ENCODE assay signal across 24 cellular contexts in the genomic region with DNA sequence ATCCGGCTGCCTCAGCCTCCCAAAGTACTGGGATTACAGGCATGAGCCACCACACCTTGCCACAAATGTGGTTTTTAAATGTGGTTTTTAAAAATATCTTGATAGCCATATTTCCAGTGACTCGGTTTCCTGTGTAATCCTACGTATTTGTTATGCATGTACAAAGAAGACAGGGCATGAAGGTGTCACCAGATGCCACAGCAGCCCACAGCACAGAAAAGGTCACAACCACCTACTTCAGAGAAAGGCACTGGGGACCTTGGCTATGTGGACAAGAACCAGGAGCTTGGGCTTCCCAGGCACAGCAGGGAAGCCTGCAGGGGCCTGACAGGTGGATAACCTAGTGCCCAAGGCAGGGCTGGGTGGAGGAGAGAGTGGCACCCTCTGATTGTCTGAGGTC. TPM values are rescaled to one million over a fixed set of nuclear protein-coding genes. Genes with fewer than 3 reads are reported as not detected.
DNase-seq lines count a peak whose midpoint lies in the region; ATAC-seq lines count a peak whose summit lies in the region.
"Had no signal": no experiment of that assay in that cellular context is flagged by ENCODE, and none has a peak within 500 bp of the region (broad histone marks: within the 10 kb centered on the region; RNA-seq: fewer than 3 reads in every experiment).

No MANE protein-coding gene starts in this region.

- peak; percentile 47 to 69 for ATAC-seq in activated CD4-positive, CD25-positive, alpha-beta regulatory T cell treated with anti-CD3 and anti-CD28 coated beads, Interleukin-2, amount 50 U/mL, for 24 hours
- ATAC-seq in Right ventricle myocardium inferior (no peak), Right ventricle myocardium superior (ENCODE audit: poor library complexity) (no peak)
- ATAC-seq in activated CD8-positive, alpha-beta T cell treated with anti-CD3 and anti-CD28 coated beads, Interleukin-2, amount 10 ng/mL, durations not matched to agents 7 days and 5 days, result no peak
- peak; percentile 83 for ATAC-seq in stimulated activated naive CD8-positive, alpha-beta T cell treated with anti-CD3 and anti-CD28 coated beads, Interleukin-15, Interleukin-2, amounts not matched to agents 100 U/mL and 50 U/mL, for 24 hours
- no peak for ATAC-seq in natural killer cell treated with Interleukin-12 subunit alpha and Interleukin-12 subunit beta and Interleukin-15 and Interleukin-18, amount 100 ng/mL, for 72 hours
- ATAC-seq: left cardiac atrium had no signal

- H3K36me3 Mint-ChIP-seq in activated CD8-positive, alpha-beta T cell treated with anti-CD3 and anti-CD28 coated beads, Interleukin-2, amount 10 ng/mL, durations not matched to agents 7 days and 5 days (ENCODE audit: low read depth), result no peaks in the 10 kb centered on the region
- H3K36me3 Mint-ChIP-seq in natural killer cell treated with Interleukin-12 subunit alpha and Interleukin-12 subunit beta and Interleukin-15 and Interleukin-18, amount 100 ng/mL, for 72 hours, result no peaks in the 10 kb centered on the region
- H3K36me3 Mint-ChIP-seq: neural progenitor cell had no signal

- no peak for DNase-seq in activated CD4-positive, CD25-positive, alpha-beta regulatory T cell (lab: John Stamatoyannopoulos, UW)
- DNase-seq in Right ventricle myocardium inferior (ENCODE audit: missing footprints), result peak; percentile 5
- no peak for DNase-seq in Right ventricle myocardium superior
- peak; percentile 48 for DNase-seq in activated CD8-positive, alpha-beta T cell treated with anti-CD3 and anti-CD28 coated beads, Interleukin-2, amount 10 ng/mL, durations not matched to agents 7 days and 5 days
- peak; percentile 51 for DNase-seq in stimulated activated naive CD8-positive, alpha-beta T cell treated with anti-CD3 and anti-CD28 coated beads, Interleukin-15, Interleukin-2, amounts not matched to agents 100 U/mL and 50 U/mL, for 24 hours
- DNase-seq in natural killer cell treated with Interleukin-12 subunit alpha and Interleukin-12 subunit beta and Interleukin-15 and Interleukin-18, amount 100 ng/mL, for 72 hours (ENCODE audit: low spot score), result no peak
- DNase-seq in HuH-7.5 (ENCODE audit: low spot score), result no peak
- DNase-seq: dermis blood vessel endothelial cell; left cardiac atrium; mammary epithelial cell; NCI-H1694; NCI-H446 treated with DMSO at 0.1 percent for 48 hours; NCI-H82; posterior cingulate gyrus; RPMI8226; stimulated activated CD4-positive, alpha-beta T cell treated with anti-CD3 and anti-CD28 coated beads, Interleukin-12 subunit alpha, Interleukin-12 subunit beta, amount 100 ng/mL, for 4 hours; stimulated activated CD4-positive, alpha-beta T cell treated with anti-CD3 and anti-CD28 coated beads, Interleukin-4, amount 100 ng/mL, for 4 hours; stimulated activated naive CD4-positive, alpha-beta T cell treated with Interleukin-2 at 50 U/mL for 16 hours had no signal

- POLR2A ChIA-PET in activated CD8-positive, alpha-beta T cell treated with anti-CD3 and anti-CD28 coated beads, Interleukin-2, amount 10 ng/mL, durations not matched to agents 7 days and 5 days (lab: Charles Lee), result interaction anchor here (0.6 to 0.8 kb wide), 2 partner anchors 42 to 97 kb away, joined by 3 to 4 read pairs; no protein-coding TSS in a partner anchor

- no peaks in the 10 kb centered on the region for H3K27me3 Mint-ChIP-seq in activated CD8-positive, alpha-beta T cell treated with anti-CD3 and anti-CD28 coated beads, Interleukin-2, amount 10 ng/mL, durations not matched to agents 7 days and 5 days (ENCODE audit: low read depth)
- H3K27me3 Mint-ChIP-seq in natural killer cell treated with Interleukin-12 subunit alpha and Interleukin-12 subunit beta and Interleukin-15 and Interleukin-18, amount 100 ng/mL, for 72 hours, result no peaks in the 10 kb centered on the region

- H3K4me3 Mint-ChIP-seq in activated CD8-positive, alpha-beta T cell treated with anti-CD3 and anti-CD28 coated beads, Interleukin-2, amount 10 ng/mL, durations not matched to agents 7 days and 5 days, result no peak overlapping the region
- no peak overlapping the region for H3K4me3 Mint-ChIP-seq in natural killer cell treated with Interleukin-12 subunit alpha and Interleukin-12 subunit beta and Interleukin-15 and Interleukin-18, amount 100 ng/mL, for 72 hours
- H3K4me3 Mint-ChIP-seq: neural progenitor cell had no signal

- CTCF ChIA-PET in activated CD8-positive, alpha-beta T cell treated with anti-CD3 and anti-CD28 coated beads, Interleukin-2, amount 10 ng/mL, durations not matched to agents 7 days and 5 days (lab: Charles Lee), result interaction anchor here (1.3 to 1.9 kb wide), 2 partner anchors 22 to 28 kb away, joined by 5 to 6 read pairs; no protein-coding TSS in a partner anchor

- no peaks in the 10 kb centered on the region for H3K9me3 Mint-ChIP-seq in activated CD8-positive, alpha-beta T cell treated with anti-CD3 and anti-CD28 coated beads, Interleukin-2, amount 10 ng/mL, durations not matched to agents 7 days and 5 days (ENCODE audit: insufficient read depth)
- H3K9me3 Mint-ChIP-seq in natural killer cell treated with Interleukin-12 subunit alpha and Interleukin-12 subunit beta and Interleukin-15 and Interleukin-18, amount 100 ng/mL, for 72 hours, result no peaks in the 10 kb centered on the region
- H3K9me3 Mint-ChIP-seq: neural progenitor cell had no signal

- peaks cover 95% of the 10 kb centered on the region for H3K4me1 Mint-ChIP-seq in activated CD8-positive, alpha-beta T cell treated with anti-CD3 and anti-CD28 coated beads, Interleukin-2, amount 10 ng/mL, durations not matched to agents 7 days and 5 days (ENCODE audit: low read depth)
- H3K4me1 Mint-ChIP-seq in natural killer cell treated with Interleukin-12 subunit alpha and Interleukin-12 subunit beta and Interleukin-15 and Interleukin-18, amount 100 ng/mL, for 72 hours (ENCODE audit: low read depth in 2 of 2), result peaks cover 8 to 15% of the 10 kb centered on the region in 2 donors

- intact Hi-C loops in Right ventricle myocardium inferior (cut with DNase I) (no loop called here), Right ventricle myocardium superior (cut with DNase I) (no loop called here)

- peak overlapping the region; percentile 60 for H3K27ac Mint-ChIP-seq in activated CD8-positive, alpha-beta T cell treated with anti-CD3 and anti-CD28 coated beads, Interleukin-2, amount 10 ng/mL, durations not matched to agents 7 days and 5 days
- no peak overlapping the region for H3K27ac Mint-ChIP-seq in natural killer cell treated with Interleukin-12 subunit alpha and Interleukin-12 subunit beta and Interleukin-15 and Interleukin-18, amount 100 ng/mL, for 72 hours

RNA-seq across cellular contexts. Expression of a gene that starts 38.0 kb away (rescaled TPM):
- total RNA-seq in Right ventricle myocardium inferior (not detected), Right ventricle myocardium superior (not detected)
- not detected for total RNA-seq in activated CD8-positive, alpha-beta T cell treated with anti-CD3 and anti-CD28 coated beads, Interleukin-2, amount 10 ng/mL, durations not matched to agents 7 days and 5 days
- total RNA-seq in natural killer cell treated with Interleukin-12 subunit alpha and Interleukin-12 subunit beta and Interleukin-15 and Interleukin-18, amount 100 ng/mL, for 72 hours, result not detected
- total RNA-seq: dermis blood vessel endothelial cell; frontal cortex; left cardiac atrium; LHCN-M2; mammary epithelial cell; T-helper 1 cell treated with Interleukin-12 subunit alpha and Interleukin-12 subunit beta and Interleukin-4 antibody, amounts not matched to agents 30 ng/mL and 1 ng/mL, for 36 hours; vagina had no signal

RNA-seq across cellular contexts. Expression of a gene that starts 43.1 kb away (rescaled TPM):
- 72.1 TPM for total RNA-seq in Right ventricle myocardium inferior
- total RNA-seq in Right ventricle myocardium superior, result 66.7 TPM
- total RNA-seq in activated CD8-positive, alpha-beta T cell treated with anti-CD3 and anti-CD28 coated beads, Interleukin-2, amount 10 ng/mL, durations not matched to agents 7 days and 5 days, result 10 to 100 TPM; 36.2 to 39.2 TPM
- 10 to 100 TPM; 28.9 to 63.1 TPM for total RNA-seq in natural killer cell treated with Interleukin-12 subunit alpha and Interleukin-12 subunit beta and Interleukin-15 and Interleukin-18, amount 100 ng/mL, for 72 hours

RNA-seq across cellular contexts. Expression of a gene that starts 59.1 kb away (rescaled TPM):
- total RNA-seq in Right ventricle myocardium inferior, result 9.3 TPM
- total RNA-seq in Right ventricle myocardium superior, result 7.9 TPM
- total RNA-seq in activated CD8-positive, alpha-beta T cell treated with anti-CD3 and anti-CD28 coated beads, Interleukin-2, amount 10 ng/mL, durations not matched to agents 7 days and 5 days, result 10 to 100 TPM; 25.4 to 27.7 TPM
- 10 to 100 TPM; 31.0 to 42.5 TPM for total RNA-seq in natural killer cell treated with Interleukin-12 subunit alpha and Interleukin-12 subunit beta and Interleukin-15 and Interleukin-18, amount 100 ng/mL, for 72 hours

Comparison
In these comparisons a context has a peak if more than half of its experiments do, and no peak if none do; other contexts are left out.
1. DNase-seq: peak in Right ventricle myocardium inferior (single experiment), activated CD8-positive, alpha-beta T cell treated with anti-CD3 and anti-CD28 coated beads, Interleukin-2, amount 10 ng/mL, durations not matched to agents 7 days and 5 days (single experiment) and stimulated activated naive CD8-positive, alpha-beta T cell treated with anti-CD3 and anti-CD28 coated beads, Interleukin-15, Interleukin-2, amounts not matched to agents 100 U/mL and 50 U/mL, for 24 hours (single experiment); none in activated CD4-positive, CD25-positive, alpha-beta regulatory T cell (0 of 4), Right ventricle myocardium superior (single experiment), natural killer cell treated with Interleukin-12 subunit alpha and Interleukin-12 subunit beta and Interleukin-15 and Interleukin-18, amount 100 ng/mL, for 72 hours (single experiment) and HuH-7.5 (single experiment).
2. ATAC-seq: peak in activated CD4-positive, CD25-positive, alpha-beta regulatory T cell treated with anti-CD3 and anti-CD28 coated beads, Interleukin-2, amount 50 U/mL, for 24 hours (2 of 2) and stimulated activated naive CD8-positive, alpha-beta T cell treated with anti-CD3 and anti-CD28 coated beads, Interleukin-15, Interleukin-2, amounts not matched to agents 100 U/mL and 50 U/mL, for 24 hours (single experiment); none in Right ventricle myocardium inferior (single experiment), Right ventricle myocardium superior (single experiment), activated CD8-positive, alpha-beta T cell treated with anti-CD3 and anti-CD28 coated beads, Interleukin-2, amount 10 ng/mL, durations not matched to agents 7 days and 5 days (single experiment) and natural killer cell treated with Interleukin-12 subunit alpha and Interleukin-12 subunit beta and Interleukin-15 and Interleukin-18, amount 100 ng/mL, for 72 hours (0 of 2).